25 cellular contexts compared by ENCODE assay signal in the genomic region with DNA sequence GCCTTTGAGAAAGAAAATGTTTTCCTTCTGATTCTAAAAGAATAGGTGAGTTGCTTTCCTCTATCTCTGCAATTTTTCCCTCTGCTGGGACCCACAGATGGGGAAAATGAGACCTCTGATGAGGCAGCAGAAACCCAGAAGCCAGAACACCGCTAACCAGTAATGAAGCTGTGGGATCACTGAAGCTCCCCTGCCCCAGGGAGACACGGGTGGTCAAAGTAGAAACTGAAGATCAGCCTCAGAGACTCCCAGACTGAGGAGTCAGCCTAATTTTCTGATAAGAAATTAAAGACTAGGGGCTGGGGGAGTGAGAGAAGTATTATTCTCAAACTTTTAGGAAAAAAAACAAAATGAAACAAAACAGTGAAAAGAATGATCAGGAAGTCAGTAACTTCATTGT. TPM values are rescaled to one million over a fixed set of nuclear protein-coding genes. Genes with fewer than 3 reads are reported as not detected.
DNase-seq lines count a peak whose midpoint lies in the region; ATAC-seq and TF ChIP-seq lines count a peak whose summit lies in the region.
"Had no signal": no experiment of that assay in that cellular context is flagged by ENCODE, and none has a peak within 500 bp of the region (broad histone marks: within the 10 kb centered on the region; RNA-seq: fewer than 3 reads in every experiment).

No MANE protein-coding gene starts in this region.

- BruUV-seq in PC-9 (replicated peaks; lab: Mats Ljungman, UMichigan), result no TSS peak

- no peak for TF ChIP-seq POLR2A in GM18505 (IDR thresholded peaks at IDR 0.05; ENCODE audit: borderline replicate concordance, extremely low read depth, insufficient read depth, insufficient read length)

- no peaks in the 10 kb centered on the region for H3K79me2 ChIP-seq in ACC112 (ENCODE audit: control insufficient read depth, insufficient read depth, low read length, unreplicated experiment)
- H3K79me2 ChIP-seq in PC-9 (ENCODE audit: low read depth), result no peaks in the 10 kb centered on the region

- H3K27me3 ChIP-seq in ACC112 (ENCODE audit: insufficient read depth, low read length), result no peaks in the 10 kb centered on the region
- H3K27me3 ChIP-seq in H7 (ENCODE audit: control insufficient read depth, insufficient read depth, low read length), result no peaks in the 10 kb centered on the region
- H3K27me3 ChIP-seq in PC-9 (ENCODE audit: insufficient read depth, low read depth), result no peaks in the 10 kb centered on the region
- H3K27me3 ChIP-seq: pancreas had no signal

- no peak for TF ChIP-seq CTCF in PC-9 (conservative IDR thresholded peaks at IDR 0.05)

- intact Hi-C loops in PC-9 (cut with micrococcal nuclease; ENCODE audit: unreplicated experiment), result no loop called here

- no peaks in the 10 kb centered on the region for H3K27me3 Mint-ChIP-seq in effector memory CD8-positive, alpha-beta T cell
- H3K27me3 Mint-ChIP-seq: natural killer cell treated with Interleukin-12 subunit alpha and Interleukin-12 subunit beta and Interleukin-15 and Interleukin-18, amount 100 ng/mL, for 72 hours had no signal

- no peaks in the 10 kb centered on the region for H4K20me1 ChIP-seq in PC-9 (ENCODE audit: insufficient read depth)

- ATAC-seq in effector memory CD8-positive, alpha-beta T cell (replicated peaks), result no peak
- ATAC-seq in GM18505 (IDR thresholded peaks at IDR 0.05; ENCODE audit: unreplicated experiment) (no peak), HG03135 (IDR thresholded peaks at IDR 0.05; ENCODE audit: unreplicated experiment) (no peak)
- ATAC-seq: heart right ventricle; left lobe of liver; natural killer cell treated with Interleukin-12 subunit alpha and Interleukin-12 subunit beta and Interleukin-15 and Interleukin-18, amount 100 ng/mL, for 72 hours; pancreas; sciatic nerve had no signal

- no peaks in the 10 kb centered on the region for H3K9me3 ChIP-seq in PC-9 (ENCODE audit: insufficient read depth, low read depth)
- H3K9me3 ChIP-seq: heart right ventricle, pancreas had no signal

- H3K4me3 ChIP-seq in ACC112 (ENCODE audit: low read depth, low read length), result peak overlapping the region; percentile 53
- no peak overlapping the region for H3K4me3 ChIP-seq in H7 (ENCODE audit: insufficient read depth, low read depth, low read length)
- H3K4me3 ChIP-seq in PC-9, result no peak overlapping the region
- H3K4me3 ChIP-seq: heart right ventricle, pancreas had no signal

- peaks cover 4% of the 10 kb centered on the region for H3K36me3 Mint-ChIP-seq in effector memory CD8-positive, alpha-beta T cell (ENCODE audit: insufficient read depth)
- H3K36me3 Mint-ChIP-seq: natural killer cell treated with Interleukin-12 subunit alpha and Interleukin-12 subunit beta and Interleukin-15 and Interleukin-18, amount 100 ng/mL, for 72 hours had no signal

- H3F3A ChIP-seq in PC-9 (ENCODE audit: insufficient read depth, low read depth), result no peaks in the 10 kb centered on the region

- H3K4me1 Mint-ChIP-seq in effector memory CD8-positive, alpha-beta T cell (ENCODE audit: low read depth in 2 of 2), result peaks cover 23 to 44% of the 10 kb centered on the region in 2 donors

- H3K36me3 ChIP-seq in ACC112 (ENCODE audit: insufficient read depth, low read length), result no peaks in the 10 kb centered on the region
- no peaks in the 10 kb centered on the region for H3K36me3 ChIP-seq in H7 (replicated peaks; ENCODE audit: control insufficient read depth, insufficient read depth, low read length)
- H3K36me3 ChIP-seq in PC-9 (ENCODE audit: low read depth), result no peaks in the 10 kb centered on the region
- H3K36me3 ChIP-seq: heart right ventricle, pancreas had no signal

- DNase-seq in H7 (peak; percentile 28), PC-9 (no peak), ureter (ENCODE audit: low spot score) (no peak)
- DNase-seq in effector memory CD8-positive, alpha-beta T cell, result no peak
- DNase-seq: activated CD4-positive, alpha-beta T cell treated with anti-CD3 and anti-CD28 coated beads for 48 hours; amygdala; cortex of kidney; heart right ventricle; midbrain; NCI-H146; NCI-H2227 treated with DMSO at 0.1 percent for 48 hours; NCI-H748 treated with DMSO at 0.1 percent for 48 hours; pancreas; SIG-M5; stimulated activated CD4-positive, alpha-beta T cell treated with anti-CD3 and anti-CD28 coated beads, Interleukin-15, amount 100 ng/mL, for 24 hours; T-helper 1 cell had no signal

- no peak overlapping the region for H3K27ac ChIP-seq in ACC112 (ENCODE audit: low read depth, low read length)
- H3K27ac ChIP-seq in PC-9, result no peak overlapping the region
- H3K27ac ChIP-seq: C4-2B, heart right ventricle, pancreas had no signal

- H3K9me3 Mint-ChIP-seq in effector memory CD8-positive, alpha-beta T cell, result no peaks in the 10 kb centered on the region
- H3K9me3 Mint-ChIP-seq: natural killer cell treated with Interleukin-12 subunit alpha and Interleukin-12 subunit beta and Interleukin-15 and Interleukin-18, amount 100 ng/mL, for 72 hours had no signal

- peak overlapping the region; percentile 10 to 55 for H3K4me3 Mint-ChIP-seq in effector memory CD8-positive, alpha-beta T cell
- H3K4me3 Mint-ChIP-seq: natural killer cell treated with Interleukin-12 subunit alpha and Interleukin-12 subunit beta and Interleukin-15 and Interleukin-18, amount 100 ng/mL, for 72 hours had no signal

- POLR2A ChIA-PET in PC-9 (lab: Charles Lee; ENCODE audit: unreplicated experiment), result no interaction called here

- CTCF ChIA-PET in PC-9 (lab: Charles Lee), result no interaction called here

- H2AFZ ChIP-seq in ACC112 (ENCODE audit: low read length, unreplicated experiment), result peak overlapping the region; percentile 80
- peak overlapping the region; percentile 64 for H2AFZ ChIP-seq in PC-9

- H3K4me1 ChIP-seq in ACC112 (ENCODE audit: control insufficient read depth, insufficient read depth, low read length, unreplicated experiment), result peaks cover 3% of the 10 kb centered on the region
- no peaks in the 10 kb centered on the region for H3K4me1 ChIP-seq in PC-9 (replicated peaks; ENCODE audit: insufficient read depth)
- H3K4me1 ChIP-seq: pancreas had no signal

- H3K4me2 ChIP-seq in PC-9, result no peak overlapping the region; the same call in 1 of the 2 replicates

- H3K27ac Mint-ChIP-seq in effector memory CD8-positive, alpha-beta T cell, result peak overlapping the region; percentile 72 to 87

- no peaks in the 10 kb centered on the region for H3K9me2 ChIP-seq in PC-9 (ENCODE audit: insufficient read depth)

RNA-seq across cellular contexts. Expression of gene CD8B, which starts 30.1 kb away (rescaled TPM):
- total RNA-seq in H7 (2014; rRNA removed; shearing (Covaris generic)), result 0.37 and 0.66 TPM in 2 replicates
- not detected in 2 replicates for total RNA-seq in PC-9 (2021)
- total RNA-seq in ureter, result 3.5 TPM
- total RNA-seq: endothelial cell of umbilical vein, urinary bladder had no signal

RNA-seq across cellular contexts. Expression of gene CD8A, which starts 40.8 kb away (rescaled TPM):
- not detected in 2 replicates for total RNA-seq in H7 (2014; rRNA removed; shearing (Covaris generic))
- total RNA-seq in PC-9 (2021), result 0.28 and 0.45 TPM in 2 replicates
- 10.9 TPM for total RNA-seq in ureter
- total RNA-seq: endothelial cell of umbilical vein, urinary bladder had no signal
